ENCODE assay signal across 1 cellular context in genomic region chr17:76726766-76727718, GRCh38.
TF ChIP-seq lines count a peak whose summit lies in the region.

A gene with protein sequence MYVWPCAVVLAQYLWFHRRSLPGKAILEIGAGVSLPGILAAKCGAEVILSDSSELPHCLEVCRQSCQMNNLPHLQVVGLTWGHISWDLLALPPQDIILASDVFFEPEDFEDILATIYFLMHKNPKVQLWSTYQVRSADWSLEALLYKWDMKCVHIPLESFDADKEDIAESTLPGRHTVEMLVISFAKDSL (plus strand): TSS chr17:76726839. CDS start chr17:76729711, 2,872 bp downstream.

TF ChIP-seq in HepG2, 621 proteins besides CTCF, POLR2A, EP300 and RAD21 (continued from another document and continues in another):
- TF ChIP-seq, protein P1, sequence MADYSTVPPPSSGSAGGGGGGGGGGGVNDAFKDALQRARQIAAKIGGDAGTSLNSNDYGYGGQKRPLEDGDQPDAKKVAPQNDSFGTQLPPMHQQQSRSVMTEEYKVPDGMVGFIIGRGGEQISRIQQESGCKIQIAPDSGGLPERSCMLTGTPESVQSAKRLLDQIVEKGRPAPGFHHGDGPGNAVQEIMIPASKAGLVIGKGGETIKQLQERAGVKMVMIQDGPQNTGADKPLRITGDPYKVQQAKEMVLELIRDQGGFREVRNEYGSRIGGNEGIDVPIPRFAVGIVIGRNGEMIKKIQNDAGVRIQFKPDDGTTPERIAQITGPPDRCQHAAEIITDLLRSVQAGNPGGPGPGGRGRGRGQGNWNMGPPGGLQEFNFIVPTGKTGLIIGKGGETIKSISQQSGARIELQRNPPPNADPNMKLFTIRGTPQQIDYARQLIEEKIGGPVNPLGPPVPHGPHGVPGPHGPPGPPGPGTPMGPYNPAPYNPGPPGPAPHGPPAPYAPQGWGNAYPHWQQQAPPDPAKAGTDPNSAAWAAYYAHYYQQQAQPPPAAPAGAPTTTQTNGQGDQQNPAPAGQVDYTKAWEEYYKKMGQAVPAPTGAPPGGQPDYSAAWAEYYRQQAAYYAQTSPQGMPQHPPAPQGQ (CRISPR knock-in tag; IDR thresholded peaks at IDR 0.05; ENCODE audit: borderline replicate concordance) = no peak
- TF ChIP-seq POGZ (CRISPR knock-in tag; IDR thresholded peaks at IDR 0.05) = peak; percentile 39; the same call in 1 of the 2 replicates
- 0 out of 2 replicates have a peak, but pooled peaks have one; percentile 7 for TF ChIP-seq ZFP36L1 (CRISPR knock-in tag; IDR thresholded peaks at IDR 0.05)
- no peak for TF ChIP-seq SNAPC2 (CRISPR knock-in tag; IDR thresholded peaks at IDR 0.05)
- no peak for TF ChIP-seq ZNF10 (CRISPR knock-in tag; IDR thresholded peaks at IDR 0.05; ENCODE audit: borderline replicate concordance, low read depth)
- no peak for TF ChIP-seq ZSCAN22 (CRISPR knock-in tag; IDR thresholded peaks at IDR 0.05)
- peak; percentile 20; the same call in 1 of the 2 replicates for TF ChIP-seq HES4 (CRISPR knock-in tag; IDR thresholded peaks at IDR 0.05; ENCODE audit: borderline replicate concordance)
- no peak; the same call in 1 of the 2 replicates for TF ChIP-seq ZNF234 (CRISPR knock-in tag; conservative IDR thresholded peaks at IDR 0.05)
- TF ChIP-seq ZNF468 (CRISPR knock-in tag; IDR thresholded peaks at IDR 0.05) = no peak; the same call in 1 of the 2 replicates
- peak; percentile 64; the same call in 1 of the 2 replicates for TF ChIP-seq TGIF2 (CRISPR knock-in tag; IDR thresholded peaks at IDR 0.05)
- TF ChIP-seq, protein P2, sequence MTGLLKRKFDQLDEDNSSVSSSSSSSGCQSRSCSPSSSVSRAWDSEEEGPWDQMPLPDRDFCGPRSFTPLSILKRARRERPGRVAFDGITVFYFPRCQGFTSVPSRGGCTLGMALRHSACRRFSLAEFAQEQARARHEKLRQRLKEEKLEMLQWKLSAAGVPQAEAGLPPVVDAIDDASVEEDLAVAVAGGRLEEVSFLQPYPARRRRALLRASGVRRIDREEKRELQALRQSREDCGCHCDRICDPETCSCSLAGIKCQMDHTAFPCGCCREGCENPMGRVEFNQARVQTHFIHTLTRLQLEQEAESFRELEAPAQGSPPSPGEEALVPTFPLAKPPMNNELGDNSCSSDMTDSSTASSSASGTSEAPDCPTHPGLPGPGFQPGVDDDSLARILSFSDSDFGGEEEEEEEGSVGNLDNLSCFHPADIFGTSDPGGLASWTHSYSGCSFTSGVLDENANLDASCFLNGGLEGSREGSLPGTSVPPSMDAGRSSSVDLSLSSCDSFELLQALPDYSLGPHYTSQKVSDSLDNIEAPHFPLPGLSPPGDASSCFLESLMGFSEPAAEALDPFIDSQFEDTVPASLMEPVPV (CRISPR knock-in tag; IDR thresholded peaks at IDR 0.05) = peak; percentile 95
- TF ChIP-seq RBM22 (optimal IDR thresholded peaks at IDR 0.05; ENCODE audit: low read length) = no peak
- peak; percentile 79 for TF ChIP-seq TAF1 (CRISPR knock-in tag; IDR thresholded peaks at IDR 0.05)
- TF ChIP-seq ZGPAT (CRISPR knock-in tag; IDR thresholded peaks at IDR 0.05) = peak; percentile 47; the same call in 1 of the 2 replicates
- TF ChIP-seq, protein P3, sequence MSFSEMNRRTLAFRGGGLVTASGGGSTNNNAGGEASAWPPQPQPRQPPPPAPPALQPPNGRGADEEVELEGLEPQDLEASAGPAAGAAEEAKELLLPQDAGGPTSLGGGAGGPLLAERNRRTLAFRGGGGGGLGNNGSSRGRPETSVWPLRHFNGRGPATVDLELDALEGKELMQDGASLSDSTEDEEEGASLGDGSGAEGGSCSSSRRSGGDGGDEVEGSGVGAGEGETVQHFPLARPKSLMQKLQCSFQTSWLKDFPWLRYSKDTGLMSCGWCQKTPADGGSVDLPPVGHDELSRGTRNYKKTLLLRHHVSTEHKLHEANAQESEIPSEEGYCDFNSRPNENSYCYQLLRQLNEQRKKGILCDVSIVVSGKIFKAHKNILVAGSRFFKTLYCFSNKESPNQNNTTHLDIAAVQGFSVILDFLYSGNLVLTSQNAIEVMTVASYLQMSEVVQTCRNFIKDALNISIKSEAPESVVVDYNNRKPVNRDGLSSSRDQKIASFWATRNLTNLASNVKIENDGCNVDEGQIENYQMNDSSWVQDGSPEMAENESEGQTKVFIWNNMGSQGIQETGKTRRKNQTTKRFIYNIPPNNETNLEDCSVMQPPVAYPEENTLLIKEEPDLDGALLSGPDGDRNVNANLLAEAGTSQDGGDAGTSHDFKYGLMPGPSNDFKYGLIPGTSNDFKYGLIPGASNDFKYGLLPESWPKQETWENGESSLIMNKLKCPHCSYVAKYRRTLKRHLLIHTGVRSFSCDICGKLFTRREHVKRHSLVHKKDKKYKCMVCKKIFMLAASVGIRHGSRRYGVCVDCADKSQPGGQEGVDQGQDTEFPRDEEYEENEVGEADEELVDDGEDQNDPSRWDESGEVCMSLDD (CRISPR knock-in tag; IDR thresholded peaks at IDR 0.05; ENCODE audit: borderline replicate concordance) = no peak
- peak; percentile 92; the same call in 1 of the 2 replicates for TF ChIP-seq HOXA9 (CRISPR knock-in tag; IDR thresholded peaks at IDR 0.05; ENCODE audit: borderline replicate concordance)
- no peak for TF ChIP-seq ZNF207 (IDR thresholded peaks at IDR 0.05; ENCODE audit: borderline replicate concordance)
- TF ChIP-seq MED8 (CRISPR knock-in tag; IDR thresholded peaks at IDR 0.05; ENCODE audit: insufficient replicate concordance) = peak; percentile 75
- peak; percentile 39 for TF ChIP-seq ZNF883 (CRISPR knock-in tag; IDR thresholded peaks at IDR 0.05; ENCODE audit: not compliant biosample characterization)
- TF ChIP-seq ZNF331 (CRISPR knock-in tag; IDR thresholded peaks at IDR 0.05) = peak; percentile 6; the same call in 1 of the 2 replicates
- 0 out of 2 replicates have a peak, but pooled peaks have one; percentile 19 for TF ChIP-seq ZFYVE20 (CRISPR knock-in tag; IDR thresholded peaks at IDR 0.05; ENCODE audit: borderline replicate concordance, low read depth)
- TF ChIP-seq GABPB1 (CRISPR knock-in tag; IDR thresholded peaks at IDR 0.05) = peak; percentile 89
- TF ChIP-seq ZEB1 (IDR thresholded peaks at IDR 0.05; ENCODE audit: insufficient replicate concordance, low read depth) = no peak
- peak; percentile 70 for TF ChIP-seq TFDP2 (CRISPR knock-in tag; IDR thresholded peaks at IDR 0.05)
- no peak for TF ChIP-seq FOXA3 (CRISPR knock-in tag; IDR thresholded peaks at IDR 0.05)
- no peak for TF ChIP-seq FIP1L1 (IDR thresholded peaks at IDR 0.05; ENCODE audit: borderline replicate concordance, insufficient read depth, low read depth, low read length)
- TF ChIP-seq ZNF484 (CRISPR knock-in tag; IDR thresholded peaks at IDR 0.05; ENCODE audit: borderline replicate concordance, low read depth) = peak; percentile 74; the same call in 1 of the 2 replicates
- TF ChIP-seq ZNF567 (CRISPR knock-in tag; IDR thresholded peaks at IDR 0.05; ENCODE audit: borderline replicate concordance) = no peak; the same call in 1 of the 2 replicates
- peak; percentile 65; the same call in 1 of the 2 replicates for TF ChIP-seq ZNF333 (CRISPR knock-in tag; IDR thresholded peaks at IDR 0.05; ENCODE audit: borderline replicate concordance)
- TF ChIP-seq KDM1A (CRISPR knock-in tag; IDR thresholded peaks at IDR 0.05) = no peak
- peak; percentile 7; the same call in 1 of the 2 replicates for TF ChIP-seq ZBTB4 (CRISPR knock-in tag; IDR thresholded peaks at IDR 0.05; ENCODE audit: borderline replicate concordance)
- no peak for TF ChIP-seq ZNF256 (CRISPR knock-in tag; conservative IDR thresholded peaks at IDR 0.05)
- TF ChIP-seq, protein P4, sequence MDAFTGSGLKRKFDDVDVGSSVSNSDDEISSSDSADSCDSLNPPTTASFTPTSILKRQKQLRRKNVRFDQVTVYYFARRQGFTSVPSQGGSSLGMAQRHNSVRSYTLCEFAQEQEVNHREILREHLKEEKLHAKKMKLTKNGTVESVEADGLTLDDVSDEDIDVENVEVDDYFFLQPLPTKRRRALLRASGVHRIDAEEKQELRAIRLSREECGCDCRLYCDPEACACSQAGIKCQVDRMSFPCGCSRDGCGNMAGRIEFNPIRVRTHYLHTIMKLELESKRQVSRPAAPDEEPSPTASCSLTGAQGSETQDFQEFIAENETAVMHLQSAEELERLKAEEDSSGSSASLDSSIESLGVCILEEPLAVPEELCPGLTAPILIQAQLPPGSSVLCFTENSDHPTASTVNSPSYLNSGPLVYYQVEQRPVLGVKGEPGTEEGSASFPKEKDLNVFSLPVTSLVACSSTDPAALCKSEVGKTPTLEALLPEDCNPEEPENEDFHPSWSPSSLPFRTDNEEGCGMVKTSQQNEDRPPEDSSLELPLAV (CRISPR knock-in tag; conservative IDR thresholded peaks at IDR 0.05; ENCODE audit: low read depth) = peak; percentile 63; the same call in 1 of the 2 replicates
- TF ChIP-seq, protein P5, sequence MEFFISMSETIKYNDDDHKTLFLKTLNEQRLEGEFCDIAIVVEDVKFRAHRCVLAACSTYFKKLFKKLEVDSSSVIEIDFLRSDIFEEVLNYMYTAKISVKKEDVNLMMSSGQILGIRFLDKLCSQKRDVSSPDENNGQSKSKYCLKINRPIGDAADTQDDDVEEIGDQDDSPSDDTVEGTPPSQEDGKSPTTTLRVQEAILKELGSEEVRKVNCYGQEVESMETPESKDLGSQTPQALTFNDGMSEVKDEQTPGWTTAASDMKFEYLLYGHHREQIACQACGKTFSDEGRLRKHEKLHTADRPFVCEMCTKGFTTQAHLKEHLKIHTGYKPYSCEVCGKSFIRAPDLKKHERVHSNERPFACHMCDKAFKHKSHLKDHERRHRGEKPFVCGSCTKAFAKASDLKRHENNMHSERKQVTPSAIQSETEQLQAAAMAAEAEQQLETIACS (CRISPR knock-in tag; IDR thresholded peaks at IDR 0.05) = no peak
- no peak for TF ChIP-seq ZNF260 (CRISPR knock-in tag; IDR thresholded peaks at IDR 0.05; ENCODE audit: borderline replicate concordance, low read depth)
- no peak for TF ChIP-seq NFIB (CRISPR knock-in tag; IDR thresholded peaks at IDR 0.05; ENCODE audit: borderline replicate concordance)
- no peak; the same call in 1 of the 2 replicates for TF ChIP-seq HNF4G (IDR thresholded peaks at IDR 0.05; ENCODE audit: borderline replicate concordance, low read depth, low read length)
- no peak; the same call in 1 of the 2 replicates for TF ChIP-seq HNF4G (CRISPR knock-in tag; IDR thresholded peaks at IDR 0.05; ENCODE audit: borderline replicate concordance, low read depth)
- TF ChIP-seq ZNF891 (CRISPR knock-in tag; IDR thresholded peaks at IDR 0.05) = no peak
- TF ChIP-seq, protein P6, sequence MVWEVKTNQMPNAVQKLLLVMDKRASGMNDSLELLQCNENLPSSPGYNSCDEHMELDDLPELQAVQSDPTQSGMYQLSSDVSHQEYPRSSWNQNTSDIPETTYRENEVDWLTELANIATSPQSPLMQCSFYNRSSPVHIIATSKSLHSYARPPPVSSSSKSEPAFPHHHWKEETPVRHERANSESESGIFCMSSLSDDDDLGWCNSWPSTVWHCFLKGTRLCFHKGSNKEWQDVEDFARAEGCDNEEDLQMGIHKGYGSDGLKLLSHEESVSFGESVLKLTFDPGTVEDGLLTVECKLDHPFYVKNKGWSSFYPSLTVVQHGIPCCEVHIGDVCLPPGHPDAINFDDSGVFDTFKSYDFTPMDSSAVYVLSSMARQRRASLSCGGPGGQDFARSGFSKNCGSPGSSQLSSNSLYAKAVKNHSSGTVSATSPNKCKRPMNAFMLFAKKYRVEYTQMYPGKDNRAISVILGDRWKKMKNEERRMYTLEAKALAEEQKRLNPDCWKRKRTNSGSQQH (CRISPR knock-in tag; IDR thresholded peaks at IDR 0.05; ENCODE audit: low read depth) = peak; percentile 63; the same call in 1 of the 2 replicates
- peak; percentile 71; the same call in 1 of the 2 replicates for TF ChIP-seq ZMYM2 (CRISPR knock-in tag; IDR thresholded peaks at IDR 0.05)
- TF ChIP-seq SRY (CRISPR knock-in tag; IDR thresholded peaks at IDR 0.05) = no peak
- no peak for TF ChIP-seq JARID2 (CRISPR knock-in tag; IDR thresholded peaks at IDR 0.05; ENCODE audit: insufficient replicate concordance)
- TF ChIP-seq PPARG (CRISPR knock-in tag; conservative IDR thresholded peaks at IDR 0.05) = no peak
- TF ChIP-seq SP1 (IDR thresholded peaks at IDR 0.05) = no peak
- TF ChIP-seq SP1 (CRISPR knock-in tag; IDR thresholded peaks at IDR 0.05) = no peak
- TF ChIP-seq ADNP (CRISPR knock-in tag; IDR thresholded peaks at IDR 0.05) = no peak
- TF ChIP-seq BRD4 (CRISPR knock-in tag; IDR thresholded peaks at IDR 0.05) = peak; percentile 46; the same call in 1 of the 2 replicates
- TF ChIP-seq ZSCAN20 (CRISPR knock-in tag; IDR thresholded peaks at IDR 0.05; ENCODE audit: borderline replicate concordance) = no peak
